In genomic region chr3:125110876-125111480, GRCh38 we compare ENCODE assay signal across 1 cellular context.
TF ChIP-seq lines count a peak whose summit lies in the region.

No MANE protein-coding gene starts in this region.

TF ChIP-seq in GM23338, 12 proteins besides CTCF, POLR2A, EP300 and RAD21 (continued from another document):
- TF ChIP-seq ZNF462 (CRISPR knock-in tag; IDR thresholded peaks at IDR 0.05) (no peak), STAT1 (IDR thresholded peaks at IDR 0.05; ENCODE audit: unreplicated experiment) (no peak), POLR2AphosphoS5 (IDR thresholded peaks at IDR 0.05; ENCODE audit: low read depth) (no peak), ETS1 (IDR thresholded peaks at IDR 0.05) (no peak), JUNB (IDR thresholded peaks at IDR 0.05; ENCODE audit: unreplicated experiment) (no peak), EZH2 (IDR thresholded peaks at IDR 0.05; ENCODE audit: low read depth, unreplicated experiment) (no peak), CREB1 (CRISPR knock-in tag; IDR thresholded peaks at IDR 0.05; ENCODE audit: low read depth) (no peak)
TF ChIP-seq in GM23338: peak in this region for 0.
